In genomic region chr18:57029761-57030160, GRCh38 we compare ENCODE assay signal across 14 cellular contexts.
DNase-seq lines count a peak whose midpoint lies in the region; ATAC-seq and TF ChIP-seq lines count a peak whose summit lies in the region.
"Had no signal": no experiment of that assay in that cellular context is flagged by ENCODE, and none has a peak within 500 bp of the region (broad histone marks: within the 10 kb centered on the region; RNA-seq: fewer than 3 reads in every experiment).

No MANE protein-coding gene starts in this region.

- no peak overlapping the region for H3K4me3 ChIP-seq in CD8-positive, alpha-beta memory T cell (ENCODE audit: low read length)
- H3K4me3 ChIP-seq in PC-9, result no peak overlapping the region

- CTCF ChIA-PET in CD8-positive, alpha-beta memory T cell (lab: Charles Lee), result no interaction called here
- CTCF ChIA-PET in activated CD4-positive, alpha-beta memory T cell treated with anti-CD3 and anti-CD28 coated beads for 36 hours (lab: Charles Lee), result no interaction called here
- CTCF ChIA-PET in PC-9 (lab: Charles Lee), result no interaction called here

- peaks cover 30 to 59% (median 37%) of the 10 kb centered on the region in 3 donors for H3K36me3 Mint-ChIP-seq in CD8-positive, alpha-beta memory T cell
- H3K36me3 Mint-ChIP-seq in activated CD4-positive, alpha-beta memory T cell treated with anti-CD3 and anti-CD28 coated beads for 36 hours, result peaks cover 22% of the 10 kb centered on the region

- no peaks in the 10 kb centered on the region for H4K20me1 ChIP-seq in PC-9 (ENCODE audit: insufficient read depth)

- no peaks in the 10 kb centered on the region for H3K4me1 Mint-ChIP-seq in CD8-positive, alpha-beta memory T cell
- peaks cover 4% of the 10 kb centered on the region for H3K4me1 Mint-ChIP-seq in activated CD4-positive, alpha-beta memory T cell treated with anti-CD3 and anti-CD28 coated beads for 36 hours (ENCODE audit: low read depth)

- no peak overlapping the region for H2AFZ ChIP-seq in PC-9
- H2AFZ ChIP-seq: parathyroid adenoma had no signal

- no peaks in the 10 kb centered on the region for H3K9me2 ChIP-seq in PC-9 (ENCODE audit: insufficient read depth)

- H3K27me3 ChIP-seq in CD8-positive, alpha-beta memory T cell (ENCODE audit: insufficient read depth, low read length, poor library complexity, severe bottlenecking), result no peaks in the 10 kb centered on the region
- H3K27me3 ChIP-seq in PC-9 (ENCODE audit: insufficient read depth, low read depth), result no peaks in the 10 kb centered on the region

- H3K4me3 Mint-ChIP-seq in CD8-positive, alpha-beta memory T cell, result no peak overlapping the region
- H3K4me3 Mint-ChIP-seq in activated CD4-positive, alpha-beta memory T cell treated with anti-CD3 and anti-CD28 coated beads for 36 hours, result no peak overlapping the region

- TF ChIP-seq CTCF in PC-9 (conservative IDR thresholded peaks at IDR 0.05), result no peak

- H3K27ac Mint-ChIP-seq in CD8-positive, alpha-beta memory T cell, result peak overlapping the region in 1 of 8 donors; percentile 10
- H3K27ac Mint-ChIP-seq in activated CD4-positive, alpha-beta memory T cell treated with anti-CD3 and anti-CD28 coated beads for 36 hours, result no peak overlapping the region

- POLR2A ChIA-PET in CD8-positive, alpha-beta memory T cell (lab: Charles Lee), result no interaction called here
- POLR2A ChIA-PET in activated CD4-positive, alpha-beta memory T cell treated with anti-CD3 and anti-CD28 coated beads for 36 hours (lab: Charles Lee), result no interaction called here
- POLR2A ChIA-PET in PC-9 (lab: Charles Lee; ENCODE audit: unreplicated experiment), result no interaction called here

- intact Hi-C loops in activated CD4-positive, alpha-beta memory T cell treated with anti-CD3 and anti-CD28 coated beads for 36 hours (cut with micrococcal nuclease), result no loop called here
- intact Hi-C loops in PC-9 (cut with micrococcal nuclease; ENCODE audit: unreplicated experiment), result no loop called here

- H3K27me3 Mint-ChIP-seq in CD8-positive, alpha-beta memory T cell, result no peaks in the 10 kb centered on the region
- H3K27me3 Mint-ChIP-seq in activated CD4-positive, alpha-beta memory T cell treated with anti-CD3 and anti-CD28 coated beads for 36 hours, result no peaks in the 10 kb centered on the region

- no peak overlapping the region for H3K27ac ChIP-seq in CD8-positive, alpha-beta memory T cell (ENCODE audit: low read depth, low read length)
- H3K27ac ChIP-seq in PC-9, result no peak overlapping the region
- H3K27ac ChIP-seq: parathyroid adenoma had no signal

- H3K9me3 Mint-ChIP-seq in CD8-positive, alpha-beta memory T cell, result peaks cover 0 to 2% (median 0%) of the 10 kb centered on the region in 5 donors
- no peaks in the 10 kb centered on the region for H3K9me3 Mint-ChIP-seq in activated CD4-positive, alpha-beta memory T cell treated with anti-CD3 and anti-CD28 coated beads for 36 hours

- H3K4me1 ChIP-seq in CD8-positive, alpha-beta memory T cell (ENCODE audit: insufficient read depth, low read length), result no peaks in the 10 kb centered on the region
- H3K4me1 ChIP-seq in PC-9 (replicated peaks; ENCODE audit: insufficient read depth), result no peaks in the 10 kb centered on the region
- H3K4me1 ChIP-seq: parathyroid adenoma had no signal

- ATAC-seq in SK-N-SH treated with all-trans-retinoic acid at 6 μM for 48 hours (peak; percentile 79), HG03354 (IDR thresholded peaks at IDR 0.05; ENCODE audit: poor library complexity, severe bottlenecking, unreplicated experiment) (no peak)

- no peaks in the 10 kb centered on the region for H3K79me2 ChIP-seq in PC-9 (ENCODE audit: low read depth)
- H3K79me2 ChIP-seq: parathyroid adenoma had no signal

- H3F3A ChIP-seq in PC-9 (ENCODE audit: insufficient read depth, low read depth), result no peaks in the 10 kb centered on the region

- BruUV-seq in PC-9 (replicated peaks; lab: Mats Ljungman, UMichigan), result no TSS peak

- peak; percentile 62 for DNase-seq in ELF-1 (ENCODE audit: low read depth, low spot score)
- DNase-seq in NCI-H146 (lab: John Stamatoyannopoulos, UW), result peak; percentile 44
- DNase-seq in kidney tubule cell (ENCODE audit: low spot score), result peak; percentile 9
- DNase-seq in CD8-positive, alpha-beta memory T cell, result no peak
- no peak for DNase-seq in activated CD4-positive, alpha-beta memory T cell treated with anti-CD3 and anti-CD28 coated beads for 36 hours
- DNase-seq in PC-9, result no peak
- DNase-seq: activated CD4-positive, CD25-positive, alpha-beta regulatory T cell treated with anti-CD3 and anti-CD28 coated beads, Interleukin-2, amount 50 U/mL, for 72 hours; cerebellar nuclear complex; foreskin fibroblast; KBM-7; stimulated activated CD4-positive, alpha-beta T cell treated with anti-CD3 and anti-CD28 coated beads, Interleukin-4, amount 100 ng/mL, for 4 hours had no signal

- no peak overlapping the region for H3K4me2 ChIP-seq in PC-9

- no peaks in the 10 kb centered on the region for H3K9me3 ChIP-seq in CD8-positive, alpha-beta memory T cell (ENCODE audit: low read length)
- H3K9me3 ChIP-seq in PC-9 (ENCODE audit: insufficient read depth, low read depth), result no peaks in the 10 kb centered on the region

- H3K36me3 ChIP-seq in CD8-positive, alpha-beta memory T cell (ENCODE audit: insufficient read depth, low read length), result peaks cover 5% of the 10 kb centered on the region
- H3K36me3 ChIP-seq in PC-9 (ENCODE audit: low read depth), result no peaks in the 10 kb centered on the region

TF ChIP-seq in SK-N-SH treated with all-trans-retinoic acid at 6 μM for 48 hours, 23 proteins besides CTCF, POLR2A, EP300 and RAD21 (continues in another document):
- TF ChIP-seq RARB (CRISPR knock-in tag; IDR thresholded peaks at IDR 0.05), result no peak
- no peak for TF ChIP-seq ARNTL (CRISPR knock-in tag; IDR thresholded peaks at IDR 0.05; ENCODE audit: borderline replicate concordance, low read depth)
- no peak for TF ChIP-seq TCF4 (CRISPR knock-in tag; IDR thresholded peaks at IDR 0.05; ENCODE audit: borderline replicate concordance)
- TF ChIP-seq PATZ1 (CRISPR knock-in tag; IDR thresholded peaks at IDR 0.05; ENCODE audit: borderline replicate concordance), result no peak
- no peak for TF ChIP-seq CSDC2 (CRISPR knock-in tag; IDR thresholded peaks at IDR 0.05)
- no peak for TF ChIP-seq CSRNP3 (CRISPR knock-in tag; IDR thresholded peaks at IDR 0.05)
- no peak for TF ChIP-seq ZNF8 (CRISPR knock-in tag; IDR thresholded peaks at IDR 0.05)
- TF ChIP-seq SNAI2 (CRISPR knock-in tag; IDR thresholded peaks at IDR 0.05), result no peak
- no peak for TF ChIP-seq TOX (CRISPR knock-in tag; IDR thresholded peaks at IDR 0.05; ENCODE audit: borderline replicate concordance)
- no peak for TF ChIP-seq PPARA (CRISPR knock-in tag; IDR thresholded peaks at IDR 0.05; ENCODE audit: borderline replicate concordance)
- TF ChIP-seq CREB5 (CRISPR knock-in tag; IDR thresholded peaks at IDR 0.05; ENCODE audit: low read depth), result no peak
- no peak for TF ChIP-seq ZNF70 (CRISPR knock-in tag; IDR thresholded peaks at IDR 0.05)
- no peak for TF ChIP-seq ISL1 (CRISPR knock-in tag; IDR thresholded peaks at IDR 0.05)
- no peak for TF ChIP-seq ZFP30 (CRISPR knock-in tag; IDR thresholded peaks at IDR 0.05)
- no peak for TF ChIP-seq ZFP3 (CRISPR knock-in tag; IDR thresholded peaks at IDR 0.05)
- TF ChIP-seq ZC3H10 (CRISPR knock-in tag; IDR thresholded peaks at IDR 0.05), result no peak
- no peak for TF ChIP-seq ESRRG (CRISPR knock-in tag; IDR thresholded peaks at IDR 0.05)

Comparison
In these comparisons a context has a peak if more than half of its experiments do, and no peak if none do; other contexts are left out.
1. DNase-seq: peak in ELF-1 (single experiment), NCI-H146 (single experiment) and kidney tubule cell (single experiment); none in CD8-positive, alpha-beta memory T cell (0 of 5), activated CD4-positive, alpha-beta memory T cell treated with anti-CD3 and anti-CD28 coated beads for 36 hours (single experiment) and PC-9 (0 of 2).